Comparison of ENCODE assay signal across 17 cellular contexts in genomic region chr17:68592004-68592403, GRCh38. TPM values are rescaled to one million over a fixed set of nuclear protein-coding genes. Genes with fewer than 3 reads are reported as not detected.
"Had no signal": no experiment of that assay in that cellular context is flagged by ENCODE, and none has a peak within 500 bp of the region (broad histone marks: within the 10 kb centered on the region; RNA-seq: fewer than 3 reads in every experiment).

No MANE protein-coding gene starts in this region.

- H3K9me3 ChIP-seq: right lobe of liver had no signal

- H3K27me3 Mint-ChIP-seq: progenitor cell of endocrine pancreas had no signal

- H3K36me3 ChIP-seq: right lobe of liver, spleen had no signal

- ATAC-seq: activated CD4-positive, alpha-beta T cell treated with anti-CD3 and anti-CD28 coated beads for 36 hours; effector memory CD8-positive, alpha-beta T cell; stimulated activated naive B cell treated with anti-CD40 and anti-IgM and Interleukin-4, amounts not matched to agents 10 μg/mL and 1 μg/mL and 100 μg/mL, for 72 hours; T-cell had no signal

- H3K27ac ChIP-seq: coronary artery, epithelial cell of prostate, foreskin keratinocyte, right lobe of liver, SK-N-MC, VCaP had no signal

- DNase-seq: activated naive CD4-positive, alpha-beta T cell treated with anti-CD3 and anti-CD28 coated beads, Interleukin-2, amount 50 U/mL, for 16 hours; central memory CD4-positive, alpha-beta T cell; effector memory CD8-positive, alpha-beta T cell; foreskin keratinocyte; right lobe of liver; spleen; stimulated activated CD4-positive, alpha-beta T cell treated with anti-CD3 and anti-CD28 coated beads, Interleukin-1b, Interleukin-23, amount 100 ng/mL, for 48 hours; stimulated activated naive B cell treated with anti-CD40 and anti-IgM and Interleukin-4, amounts not matched to agents 10 μg/mL and 1 μg/mL and 100 μg/mL, for 72 hours; T-cell had no signal

- H3K4me3 ChIP-seq: coronary artery, right lobe of liver, SK-N-MC, spleen had no signal

- H3K4me1 ChIP-seq: foreskin keratinocyte had no signal

- H3K4me3 Mint-ChIP-seq: activated CD4-positive, alpha-beta T cell treated with anti-CD3 and anti-CD28 coated beads for 36 hours; effector memory CD8-positive, alpha-beta T cell; memory B cell; T-cell had no signal

- H3K27ac Mint-ChIP-seq: activated CD4-positive, alpha-beta T cell treated with anti-CD3 and anti-CD28 coated beads for 36 hours; activated T-helper 2 cell treated with anti-CD3 and anti-CD28 coated beads, Interferon-gamma antibody, Interleukin-2, Interleukin-4, amounts not matched to agents 10 μg/mL and 5 μg/mL and 100 μg/mL, durations not matched to agents 14 hours and 24 hours and 36 hours; effector memory CD8-positive, alpha-beta T cell; memory B cell; progenitor cell of endocrine pancreas; stimulated activated naive B cell treated with anti-CD40 and anti-IgM and Interleukin-4, amounts not matched to agents 10 μg/mL and 1 μg/mL and 100 μg/mL, for 72 hours had no signal

- H3K36me3 Mint-ChIP-seq: memory B cell; stimulated activated naive B cell treated with anti-CD40 and anti-IgM and Interleukin-4, amounts not matched to agents 10 μg/mL and 1 μg/mL and 100 μg/mL, for 72 hours; T-cell had no signal

- H3K27me3 ChIP-seq: foreskin keratinocyte, right lobe of liver had no signal

- H3K4me1 Mint-ChIP-seq: memory B cell; stimulated activated naive B cell treated with anti-CD40 and anti-IgM and Interleukin-4, amounts not matched to agents 10 μg/mL and 1 μg/mL and 100 μg/mL, for 72 hours had no signal

- H3K9me3 Mint-ChIP-seq: activated T-helper 2 cell treated with anti-CD3 and anti-CD28 coated beads, Interferon-gamma antibody, Interleukin-2, Interleukin-4, amounts not matched to agents 10 μg/mL and 5 μg/mL and 100 μg/mL, durations not matched to agents 14 hours and 24 hours and 36 hours; effector memory CD8-positive, alpha-beta T cell had no signal

RNA-seq across cellular contexts. Expression of gene FAM20A, which starts 9.2 kb away (rescaled TPM):
- total RNA-seq: activated CD4-positive, alpha-beta T cell treated with anti-CD3 and anti-CD28 coated beads for 36 hours; activated T-helper 2 cell treated with anti-CD3 and anti-CD28 coated beads, Interferon-gamma antibody, Interleukin-2, Interleukin-4, amounts not matched to agents 10 μg/mL and 5 μg/mL and 100 μg/mL, durations not matched to agents 14 hours and 24 hours and 36 hours; foreskin keratinocyte had no signal
- polyA plus RNA-seq: foreskin keratinocyte had no signal
